Comparison of ENCODE assay signal across 1 cellular context in the genomic region with DNA sequence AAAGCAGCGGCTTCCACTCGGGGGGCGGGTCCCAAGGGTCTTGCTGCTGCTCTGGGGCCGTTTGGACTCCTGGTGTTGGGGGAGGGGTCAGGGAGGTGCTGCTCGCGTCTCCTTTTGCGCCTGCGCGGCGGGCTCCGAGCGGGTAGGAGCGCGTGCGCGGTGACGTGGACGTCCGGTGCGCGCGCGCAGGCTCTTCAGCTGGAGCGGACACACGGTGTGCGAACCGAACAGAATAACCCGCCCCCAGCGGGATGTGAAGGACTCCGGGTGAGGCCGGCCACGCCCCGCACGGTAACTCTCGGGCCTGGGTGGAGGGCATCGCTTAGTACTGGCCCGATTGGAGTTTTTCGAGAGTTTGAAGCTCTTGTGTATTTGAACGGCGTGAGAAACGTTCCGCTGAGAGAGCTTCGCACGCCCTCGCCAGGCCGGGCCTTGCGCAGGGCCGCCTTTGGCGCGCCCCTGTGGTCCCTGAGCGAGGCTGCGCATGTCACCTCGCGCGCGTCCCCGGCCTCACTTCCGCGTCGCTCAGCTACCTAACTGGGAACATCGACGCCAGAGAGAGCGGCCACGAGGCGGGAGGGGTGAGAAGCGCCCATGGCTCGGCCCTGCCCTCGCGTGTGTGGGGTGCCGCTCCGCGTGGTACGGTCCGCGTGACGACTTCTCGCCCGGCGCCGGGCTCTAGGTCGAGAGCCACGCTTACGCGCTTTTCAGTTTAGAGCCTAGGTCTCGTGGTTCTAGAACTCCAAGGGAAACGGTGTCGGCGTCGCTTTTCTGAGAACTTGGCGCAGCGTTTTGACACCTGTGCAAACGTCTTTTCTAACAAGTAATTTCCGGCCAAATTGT.
TF ChIP-seq lines count a peak whose summit lies in the region.

A gene (plus strand): TSS at position 171 of the 843 bp plus-strand sequence.

TF ChIP-seq in K562, 482 proteins besides CTCF, POLR2A, EP300 and RAD21 (continued from another document and continues in another):
- TF ChIP-seq, protein P1, sequence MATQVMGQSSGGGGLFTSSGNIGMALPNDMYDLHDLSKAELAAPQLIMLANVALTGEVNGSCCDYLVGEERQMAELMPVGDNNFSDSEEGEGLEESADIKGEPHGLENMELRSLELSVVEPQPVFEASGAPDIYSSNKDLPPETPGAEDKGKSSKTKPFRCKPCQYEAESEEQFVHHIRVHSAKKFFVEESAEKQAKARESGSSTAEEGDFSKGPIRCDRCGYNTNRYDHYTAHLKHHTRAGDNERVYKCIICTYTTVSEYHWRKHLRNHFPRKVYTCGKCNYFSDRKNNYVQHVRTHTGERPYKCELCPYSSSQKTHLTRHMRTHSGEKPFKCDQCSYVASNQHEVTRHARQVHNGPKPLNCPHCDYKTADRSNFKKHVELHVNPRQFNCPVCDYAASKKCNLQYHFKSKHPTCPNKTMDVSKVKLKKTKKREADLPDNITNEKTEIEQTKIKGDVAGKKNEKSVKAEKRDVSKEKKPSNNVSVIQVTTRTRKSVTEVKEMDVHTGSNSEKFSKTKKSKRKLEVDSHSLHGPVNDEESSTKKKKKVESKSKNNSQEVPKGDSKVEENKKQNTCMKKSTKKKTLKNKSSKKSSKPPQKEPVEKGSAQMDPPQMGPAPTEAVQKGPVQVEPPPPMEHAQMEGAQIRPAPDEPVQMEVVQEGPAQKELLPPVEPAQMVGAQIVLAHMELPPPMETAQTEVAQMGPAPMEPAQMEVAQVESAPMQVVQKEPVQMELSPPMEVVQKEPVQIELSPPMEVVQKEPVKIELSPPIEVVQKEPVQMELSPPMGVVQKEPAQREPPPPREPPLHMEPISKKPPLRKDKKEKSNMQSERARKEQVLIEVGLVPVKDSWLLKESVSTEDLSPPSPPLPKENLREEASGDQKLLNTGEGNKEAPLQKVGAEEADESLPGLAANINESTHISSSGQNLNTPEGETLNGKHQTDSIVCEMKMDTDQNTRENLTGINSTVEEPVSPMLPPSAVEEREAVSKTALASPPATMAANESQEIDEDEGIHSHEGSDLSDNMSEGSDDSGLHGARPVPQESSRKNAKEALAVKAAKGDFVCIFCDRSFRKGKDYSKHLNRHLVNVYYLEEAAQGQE (CRISPR knock-in tag; IDR thresholded peaks at IDR 0.05; ENCODE audit: low read depth): no peak; the same call in 1 of the 2 replicates
- TF ChIP-seq HDGF (IDR thresholded peaks at IDR 0.05): no peak
- TF ChIP-seq MED1 (CRISPR knock-in tag; IDR thresholded peaks at IDR 0.05; ENCODE audit: borderline replicate concordance): no peak
- no peak for TF ChIP-seq ZFPM2 (CRISPR knock-in tag; IDR thresholded peaks at IDR 0.05)
- TF ChIP-seq TARDBP (IDR thresholded peaks at IDR 0.05): peak; percentile 97
- TF ChIP-seq SMARCC2 (IDR thresholded peaks at IDR 0.05; ENCODE audit: low read depth): no peak
- TF ChIP-seq ZNF143 (CRISPR knock-in tag; IDR thresholded peaks at IDR 0.05): peak; percentile 63; the same call in 1 of the 2 replicates
- TF ChIP-seq TBL1XR1 (IDR thresholded peaks at IDR 0.05; ENCODE audit: low read length in 2 of 2): peak in 1 of 2 experiments; percentile 33; a peak in 1 of 4 replicates
- TF ChIP-seq, protein P2, sequence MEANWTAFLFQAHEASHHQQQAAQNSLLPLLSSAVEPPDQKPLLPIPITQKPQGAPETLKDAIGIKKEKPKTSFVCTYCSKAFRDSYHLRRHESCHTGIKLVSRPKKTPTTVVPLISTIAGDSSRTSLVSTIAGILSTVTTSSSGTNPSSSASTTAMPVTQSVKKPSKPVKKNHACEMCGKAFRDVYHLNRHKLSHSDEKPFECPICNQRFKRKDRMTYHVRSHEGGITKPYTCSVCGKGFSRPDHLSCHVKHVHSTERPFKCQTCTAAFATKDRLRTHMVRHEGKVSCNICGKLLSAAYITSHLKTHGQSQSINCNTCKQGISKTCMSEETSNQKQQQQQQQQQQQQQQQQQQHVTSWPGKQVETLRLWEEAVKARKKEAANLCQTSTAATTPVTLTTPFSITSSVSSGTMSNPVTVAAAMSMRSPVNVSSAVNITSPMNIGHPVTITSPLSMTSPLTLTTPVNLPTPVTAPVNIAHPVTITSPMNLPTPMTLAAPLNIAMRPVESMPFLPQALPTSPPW (CRISPR knock-in tag; IDR thresholded peaks at IDR 0.05): peak; percentile 84
- TF ChIP-seq, protein P3, sequence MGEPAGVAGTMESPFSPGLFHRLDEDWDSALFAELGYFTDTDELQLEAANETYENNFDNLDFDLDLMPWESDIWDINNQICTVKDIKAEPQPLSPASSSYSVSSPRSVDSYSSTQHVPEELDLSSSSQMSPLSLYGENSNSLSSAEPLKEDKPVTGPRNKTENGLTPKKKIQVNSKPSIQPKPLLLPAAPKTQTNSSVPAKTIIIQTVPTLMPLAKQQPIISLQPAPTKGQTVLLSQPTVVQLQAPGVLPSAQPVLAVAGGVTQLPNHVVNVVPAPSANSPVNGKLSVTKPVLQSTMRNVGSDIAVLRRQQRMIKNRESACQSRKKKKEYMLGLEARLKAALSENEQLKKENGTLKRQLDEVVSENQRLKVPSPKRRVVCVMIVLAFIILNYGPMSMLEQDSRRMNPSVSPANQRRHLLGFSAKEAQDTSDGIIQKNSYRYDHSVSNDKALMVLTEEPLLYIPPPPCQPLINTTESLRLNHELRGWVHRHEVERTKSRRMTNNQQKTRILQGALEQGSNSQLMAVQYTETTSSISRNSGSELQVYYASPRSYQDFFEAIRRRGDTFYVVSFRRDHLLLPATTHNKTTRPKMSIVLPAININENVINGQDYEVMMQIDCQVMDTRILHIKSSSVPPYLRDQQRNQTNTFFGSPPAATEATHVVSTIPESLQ (CRISPR knock-in tag; IDR thresholded peaks at IDR 0.05): peak; percentile 99
- peak; percentile 97 for TF ChIP-seq HNRNPLL (IDR thresholded peaks at IDR 0.05; ENCODE audit: low read depth, low read length, poor library complexity, severe bottlenecking)
- peak; percentile 72; the same call in 1 of the 2 replicates for TF ChIP-seq DMBX1 (CRISPR knock-in tag; IDR thresholded peaks at IDR 0.05; ENCODE audit: borderline replicate concordance)
- no peak for TF ChIP-seq MTA2 (IDR thresholded peaks at IDR 0.05; ENCODE audit: low read depth)
- TF ChIP-seq, protein P4, sequence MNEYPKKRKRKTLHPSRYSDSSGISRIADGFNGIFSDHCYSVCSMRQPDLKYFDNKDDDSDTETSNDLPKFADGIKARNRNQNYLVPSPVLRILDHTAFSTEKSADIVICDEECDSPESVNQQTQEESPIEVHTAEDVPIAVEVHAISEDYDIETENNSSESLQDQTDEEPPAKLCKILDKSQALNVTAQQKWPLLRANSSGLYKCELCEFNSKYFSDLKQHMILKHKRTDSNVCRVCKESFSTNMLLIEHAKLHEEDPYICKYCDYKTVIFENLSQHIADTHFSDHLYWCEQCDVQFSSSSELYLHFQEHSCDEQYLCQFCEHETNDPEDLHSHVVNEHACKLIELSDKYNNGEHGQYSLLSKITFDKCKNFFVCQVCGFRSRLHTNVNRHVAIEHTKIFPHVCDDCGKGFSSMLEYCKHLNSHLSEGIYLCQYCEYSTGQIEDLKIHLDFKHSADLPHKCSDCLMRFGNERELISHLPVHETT (CRISPR knock-in tag; conservative IDR thresholded peaks at IDR 0.05 in 1 of 2, IDR thresholded peaks at IDR 0.05 in 1 of 2): peak in 1 of 2 experiments; percentile 81; a peak in 1 of 4 replicates
- no peak for TF ChIP-seq STAT5A (IDR thresholded peaks at IDR 0.05; ENCODE audit: borderline replicate concordance, low read length)
- TF ChIP-seq ZNF324 (CRISPR knock-in tag; IDR thresholded peaks at IDR 0.05): no peak
- TF ChIP-seq, protein P5, sequence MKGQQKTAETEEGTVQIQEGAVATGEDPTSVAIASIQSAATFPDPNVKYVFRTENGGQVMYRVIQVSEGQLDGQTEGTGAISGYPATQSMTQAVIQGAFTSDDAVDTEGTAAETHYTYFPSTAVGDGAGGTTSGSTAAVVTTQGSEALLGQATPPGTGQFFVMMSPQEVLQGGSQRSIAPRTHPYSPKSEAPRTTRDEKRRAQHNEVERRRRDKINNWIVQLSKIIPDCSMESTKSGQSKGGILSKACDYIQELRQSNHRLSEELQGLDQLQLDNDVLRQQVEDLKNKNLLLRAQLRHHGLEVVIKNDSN (CRISPR knock-in tag; IDR thresholded peaks at IDR 0.05): peak; percentile 62
- 0 out of 2 replicates have a peak, but pooled peaks have one; percentile 41 for TF ChIP-seq FOXJ3 (CRISPR knock-in tag; IDR thresholded peaks at IDR 0.05)
- peak; percentile 32 for TF ChIP-seq KAT2B (IDR thresholded peaks at IDR 0.05; ENCODE audit: low read depth, low read length)
- TF ChIP-seq SRSF1 (IDR thresholded peaks at IDR 0.05; ENCODE audit: low read depth, low read length): peak; percentile 33; the same call in 1 of the 2 replicates
- no peak for TF ChIP-seq BRD9 (IDR thresholded peaks at IDR 0.05; ENCODE audit: low read depth, partially characterized antibody)
- TF ChIP-seq TEAD1 (CRISPR knock-in tag; IDR thresholded peaks at IDR 0.05): peak; percentile 48 to 94; a peak in 3 of 4 replicates
- TF ChIP-seq FUS (optimal IDR thresholded peaks at IDR 0.05; ENCODE audit: low read depth, low read length): peak; percentile 46
- TF ChIP-seq SAFB2 (IDR thresholded peaks at IDR 0.05; ENCODE audit: borderline replicate concordance, low read depth, low read length, severe bottlenecking): no peak
- peak; percentile 92 for TF ChIP-seq CBX1 (IDR thresholded peaks at IDR 0.05; ENCODE audit: low read depth)
- no peak for TF ChIP-seq ARID2 (IDR thresholded peaks at IDR 0.05)
- peak; percentile 80 for TF ChIP-seq FOXJ2 (tag; IDR thresholded peaks at IDR 0.05)
- TF ChIP-seq, protein P6, sequence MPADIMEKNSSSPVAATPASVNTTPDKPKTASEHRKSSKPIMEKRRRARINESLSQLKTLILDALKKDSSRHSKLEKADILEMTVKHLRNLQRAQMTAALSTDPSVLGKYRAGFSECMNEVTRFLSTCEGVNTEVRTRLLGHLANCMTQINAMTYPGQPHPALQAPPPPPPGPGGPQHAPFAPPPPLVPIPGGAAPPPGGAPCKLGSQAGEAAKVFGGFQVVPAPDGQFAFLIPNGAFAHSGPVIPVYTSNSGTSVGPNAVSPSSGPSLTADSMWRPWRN (IDR thresholded peaks at IDR 0.05; ENCODE audit: low read depth): no peak
- TF ChIP-seq HDAC1 (IDR thresholded peaks at IDR 0.05): peak in 1 of 2 experiments; percentile 88; a peak in 1 of 4 replicates
- TF ChIP-seq, protein P7, sequence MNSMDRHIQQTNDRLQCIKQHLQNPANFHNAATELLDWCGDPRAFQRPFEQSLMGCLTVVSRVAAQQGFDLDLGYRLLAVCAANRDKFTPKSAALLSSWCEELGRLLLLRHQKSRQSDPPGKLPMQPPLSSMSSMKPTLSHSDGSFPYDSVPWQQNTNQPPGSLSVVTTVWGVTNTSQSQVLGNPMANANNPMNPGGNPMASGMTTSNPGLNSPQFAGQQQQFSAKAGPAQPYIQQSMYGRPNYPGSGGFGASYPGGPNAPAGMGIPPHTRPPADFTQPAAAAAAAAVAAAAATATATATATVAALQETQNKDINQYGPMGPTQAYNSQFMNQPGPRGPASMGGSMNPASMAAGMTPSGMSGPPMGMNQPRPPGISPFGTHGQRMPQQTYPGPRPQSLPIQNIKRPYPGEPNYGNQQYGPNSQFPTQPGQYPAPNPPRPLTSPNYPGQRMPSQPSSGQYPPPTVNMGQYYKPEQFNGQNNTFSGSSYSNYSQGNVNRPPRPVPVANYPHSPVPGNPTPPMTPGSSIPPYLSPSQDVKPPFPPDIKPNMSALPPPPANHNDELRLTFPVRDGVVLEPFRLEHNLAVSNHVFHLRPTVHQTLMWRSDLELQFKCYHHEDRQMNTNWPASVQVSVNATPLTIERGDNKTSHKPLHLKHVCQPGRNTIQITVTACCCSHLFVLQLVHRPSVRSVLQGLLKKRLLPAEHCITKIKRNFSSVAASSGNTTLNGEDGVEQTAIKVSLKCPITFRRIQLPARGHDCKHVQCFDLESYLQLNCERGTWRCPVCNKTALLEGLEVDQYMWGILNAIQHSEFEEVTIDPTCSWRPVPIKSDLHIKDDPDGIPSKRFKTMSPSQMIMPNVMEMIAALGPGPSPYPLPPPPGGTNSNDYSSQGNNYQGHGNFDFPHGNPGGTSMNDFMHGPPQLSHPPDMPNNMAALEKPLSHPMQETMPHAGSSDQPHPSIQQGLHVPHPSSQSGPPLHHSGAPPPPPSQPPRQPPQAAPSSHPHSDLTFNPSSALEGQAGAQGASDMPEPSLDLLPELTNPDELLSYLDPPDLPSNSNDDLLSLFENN (IDR thresholded peaks at IDR 0.05; ENCODE audit: low read depth in 2 of 2, low read length in 2 of 2): no peak
- TF ChIP-seq ZNF217 (CRISPR knock-in tag; IDR thresholded peaks at IDR 0.05): peak; percentile 87
- TF ChIP-seq NFXL1 (CRISPR knock-in tag; IDR thresholded peaks at IDR 0.05): no peak
- no peak for TF ChIP-seq NFIX (CRISPR knock-in tag; IDR thresholded peaks at IDR 0.05; ENCODE audit: low read depth)
- no peak for TF ChIP-seq TSC22D4 (tag; IDR thresholded peaks at IDR 0.05)
- TF ChIP-seq RAD51 (IDR thresholded peaks at IDR 0.05; ENCODE audit: borderline replicate concordance, low read depth): peak; percentile 34; the same call in 1 of the 2 replicates
- peak; percentile 7 to 92; a peak in 2 of 4 replicates for TF ChIP-seq FOXA3 (CRISPR knock-in tag; conservative IDR thresholded peaks at IDR 0.05 in 1 of 2, IDR thresholded peaks at IDR 0.05 in 1 of 2)
- TF ChIP-seq KAT7 (CRISPR knock-in tag; IDR thresholded peaks at IDR 0.05; ENCODE audit: borderline replicate concordance): peak; percentile 73; the same call in 1 of the 2 replicates
- TF ChIP-seq ZNF232 (CRISPR knock-in tag; IDR thresholded peaks at IDR 0.05): peak; percentile 98
- TF ChIP-seq HMG20A (CRISPR knock-in tag; conservative IDR thresholded peaks at IDR 0.05): no peak
- TF ChIP-seq, protein P8, sequence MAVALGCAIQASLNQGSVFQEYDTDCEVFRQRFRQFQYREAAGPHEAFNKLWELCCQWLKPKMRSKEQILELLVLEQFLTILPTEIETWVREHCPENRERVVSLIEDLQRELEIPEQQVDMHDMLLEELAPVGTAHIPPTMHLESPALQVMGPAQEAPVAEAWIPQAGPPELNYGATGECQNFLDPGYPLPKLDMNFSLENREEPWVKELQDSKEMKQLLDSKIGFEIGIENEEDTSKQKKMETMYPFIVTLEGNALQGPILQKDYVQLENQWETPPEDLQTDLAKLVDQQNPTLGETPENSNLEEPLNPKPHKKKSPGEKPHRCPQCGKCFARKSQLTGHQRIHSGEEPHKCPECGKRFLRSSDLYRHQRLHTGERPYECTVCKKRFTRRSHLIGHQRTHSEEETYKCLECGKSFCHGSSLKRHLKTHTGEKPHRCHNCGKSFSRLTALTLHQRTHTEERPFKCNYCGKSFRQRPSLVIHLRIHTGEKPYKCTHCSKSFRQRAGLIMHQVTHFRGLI (CRISPR knock-in tag; IDR thresholded peaks at IDR 0.05): 0 out of 2 replicates have a peak, but pooled peaks have one; percentile 9
- peak; percentile 94 for TF ChIP-seq CXXC5 (CRISPR knock-in tag; IDR thresholded peaks at IDR 0.05)
- peak; percentile 54; the same call in 1 of the 2 replicates for TF ChIP-seq MTA1 (IDR thresholded peaks at IDR 0.05; ENCODE audit: borderline replicate concordance)
- no peak for TF ChIP-seq PHTF2 (CRISPR knock-in tag; IDR thresholded peaks at IDR 0.05)
- no peak for TF ChIP-seq RFX7 (CRISPR knock-in tag; IDR thresholded peaks at IDR 0.05)
- TF ChIP-seq HSF4 (CRISPR knock-in tag; IDR thresholded peaks at IDR 0.05; ENCODE audit: borderline replicate concordance): no peak; the same call in 1 of the 2 replicates
